Comparison of ENCODE assay signal across 10 cellular contexts in the genomic region with DNA sequence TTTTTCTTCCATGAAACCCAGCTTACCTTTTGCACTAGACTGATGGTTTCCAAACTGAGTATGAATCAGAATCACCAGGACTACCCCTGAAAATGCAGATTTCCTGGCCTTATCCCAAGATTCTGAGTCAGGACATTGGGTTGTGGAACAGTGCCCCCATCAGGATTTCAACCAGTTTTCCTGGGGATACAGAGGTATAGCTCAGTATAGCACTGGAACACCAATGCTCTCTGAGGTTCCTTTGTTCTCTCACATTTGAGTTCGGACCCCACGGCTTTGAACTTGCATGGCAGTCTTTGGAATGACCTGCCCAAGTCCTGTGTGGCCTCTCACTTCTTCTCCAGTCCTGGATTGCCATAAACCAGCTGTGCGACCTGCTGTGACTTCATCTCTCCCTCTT. TPM values are rescaled to one million over a fixed set of nuclear protein-coding genes. Genes with fewer than 3 reads are reported as not detected.
A peak's percentile ranks its signal among the peaks of the same experiment; 100 is the strongest.
DNase-seq lines count a peak whose midpoint lies in the region; ATAC-seq and TF ChIP-seq lines count a peak whose summit lies in the region.
"Had no signal": no experiment of that assay in that cellular context is flagged by ENCODE, and none has a peak within 500 bp of the region (broad histone marks: within the 10 kb centered on the region; RNA-seq: fewer than 3 reads in every experiment).

No MANE protein-coding gene starts in this region.

- no peaks in the 10 kb centered on the region for H3K9me3 ChIP-seq in uterus
- H3K9me3 ChIP-seq: BLaER1 had no signal

- peaks cover 14% of the 10 kb centered on the region for H3K27me3 Mint-ChIP-seq in T-helper 1 cell treated with Interleukin-12 subunit alpha and Interleukin-12 subunit beta and Interleukin-4 antibody, amounts not matched to agents 30 μg/mL and 1 μg/mL, for 36 hours (ENCODE audit: low read depth)

- no peak for TF ChIP-seq POLR2A in uterus (IDR thresholded peaks at IDR 0.05)

- H3K4me1 ChIP-seq in uterus: no peaks in the 10 kb centered on the region
- H3K4me1 ChIP-seq: BLaER1 had no signal

- TF ChIP-seq CTCF in cardiac fibroblast (IDR thresholded peaks at IDR 0.05; ENCODE audit: low read depth, low read length): peak; percentile 47
- peak; percentile 22 to 54 (median 28) for TF ChIP-seq CTCF in uterus (IDR thresholded peaks at IDR 0.05)

- H3K27ac Mint-ChIP-seq in T-helper 1 cell treated with Interleukin-12 subunit alpha and Interleukin-12 subunit beta and Interleukin-4 antibody, amounts not matched to agents 30 μg/mL and 1 μg/mL, for 36 hours: peak overlapping the region; percentile 11

- peaks cover 2% of the 10 kb centered on the region for H3K36me3 Mint-ChIP-seq in T-helper 1 cell treated with Interleukin-12 subunit alpha and Interleukin-12 subunit beta and Interleukin-4 antibody, amounts not matched to agents 30 μg/mL and 1 μg/mL, for 36 hours (ENCODE audit: low read depth)

- no peaks in the 10 kb centered on the region for H3K36me3 ChIP-seq in uterus
- H3K36me3 ChIP-seq: BLaER1 had no signal

- peaks cover 44% of the 10 kb centered on the region for H3K4me1 Mint-ChIP-seq in T-helper 1 cell treated with Interleukin-12 subunit alpha and Interleukin-12 subunit beta and Interleukin-4 antibody, amounts not matched to agents 30 μg/mL and 1 μg/mL, for 36 hours (ENCODE audit: low read depth)

- H3K27me3 ChIP-seq in uterus: no peaks in the 10 kb centered on the region
- H3K27me3 ChIP-seq: BLaER1 had no signal

- H3K9me3 Mint-ChIP-seq in T-helper 1 cell treated with Interleukin-12 subunit alpha and Interleukin-12 subunit beta and Interleukin-4 antibody, amounts not matched to agents 30 μg/mL and 1 μg/mL, for 36 hours: no peaks in the 10 kb centered on the region

- ATAC-seq in HG02678 (IDR thresholded peaks at IDR 0.05; ENCODE audit: unreplicated experiment) (no peak), GM18873 (IDR thresholded peaks at IDR 0.05; ENCODE audit: low FRiP score, unreplicated experiment) (no peak), GM18870 (IDR thresholded peaks at IDR 0.05; ENCODE audit: unreplicated experiment) (no peak)

- H3K4me3 ChIP-seq in cardiac fibroblast (replicated peaks in 1 of 2; ENCODE audit: low read depth in 2 of 2, low read length in 2 of 2): no peak overlapping the region
- H3K4me3 ChIP-seq in uterus: no peak overlapping the region
- H3K4me3 ChIP-seq: BLaER1 had no signal

- H3K4me3 Mint-ChIP-seq in T-helper 1 cell treated with Interleukin-12 subunit alpha and Interleukin-12 subunit beta and Interleukin-4 antibody, amounts not matched to agents 30 μg/mL and 1 μg/mL, for 36 hours: no peak overlapping the region

- no peak overlapping the region for H3K27ac ChIP-seq in uterus
- H3K27ac ChIP-seq: BLaER1 had no signal

- DNase-seq in T-helper 1 cell: no peak
- DNase-seq in cardiac fibroblast (ENCODE audit: low read depth in 2 of 2): peak; percentile 89 to 94
- DNase-seq in iris pigment epithelial cell (ENCODE audit: low read depth): peak; percentile 65
- DNase-seq in uterus: no peak
- DNase-seq: NCI-H2081 treated with DMSO at 0.1 percent for 48 hours had no signal

- intact Hi-C loops in uterus (cut with DNase I; ENCODE audit: low total_unique reads): no loop called here

RNA-seq across cellular contexts. Expression of a gene that starts 12.8 kb away (rescaled TPM):
- total RNA-seq in uterus: under 1 TPM in 1 of 4 donors, not detected in 3; 0.70 TPM

RNA-seq across cellular contexts. Expression of a gene that starts 20.9 kb away (rescaled TPM):
- 1 to 10 TPM in 1 of 4 donors, not detected in 3; 4.9 TPM for total RNA-seq in uterus

RNA-seq across cellular contexts. Expression of a gene that starts 36.4 kb away (rescaled TPM):
- total RNA-seq in uterus: not detected

RNA-seq across cellular contexts. Expression of a gene that starts 49.8 kb away (rescaled TPM):
- total RNA-seq in uterus: 1 to 10 TPM in 2 of 4 donors, not detected in 2; 3.0 to 4.1 TPM

RNA-seq across cellular contexts. Expression of a gene that starts 51.4 kb away (rescaled TPM):
- 10 to 100 TPM in 2 of 4 donors, 1 to 10 TPM in 1, under 1 TPM in 1; 0.77 to 30.3 (median 8.9) TPM for total RNA-seq in uterus

Comparison
In these comparisons a context has a peak if more than half of its experiments do, and no peak if none do; other contexts are left out.
1. DNase-seq: peak in cardiac fibroblast (2 of 2) and iris pigment epithelial cell (single experiment); none in T-helper 1 cell (0 of 5) and uterus (0 of 2).